Comparison of ENCODE assay signal across 8 cellular contexts in genomic region chrX:42934020-42934701, GRCh38.
DNase-seq lines count a peak whose midpoint lies in the region; ATAC-seq, FAIRE-seq and TF ChIP-seq lines count a peak whose summit lies in the region.

No MANE protein-coding gene starts in this region.

- ATAC-seq in GM21528 (IDR thresholded peaks at IDR 0.05; ENCODE audit: low FRiP score, unreplicated experiment), result peak; percentile 95
- ATAC-seq in GM12878, result peak; percentile 98

- H3K4me1 ChIP-seq in GM12878 (ENCODE audit: control insufficient read depth, insufficient read depth, low read length) (peaks cover 15% of the 10 kb centered on the region), tibial nerve (no peaks in the 10 kb centered on the region), esophagus squamous epithelium (no peaks in the 10 kb centered on the region), stomach (no peaks in the 10 kb centered on the region)

- FAIRE-seq in GM12878 (lab: Jason Lieb, UNC), result no peak

- TF ChIP-seq EP300 in GM12878 (IDR thresholded peaks at IDR 0.05; ENCODE audit: borderline replicate concordance in 1 of 2, control insufficient read depth in 1 of 2, low read depth in 2 of 2, low read length in 2 of 2) (peak in 1 of 2 experiments; percentile 69; a peak in 1 of 4 replicates), tibial nerve (IDR thresholded peaks at IDR 0.05) (no peak), stomach (IDR thresholded peaks at IDR 0.05) (no peak)

- TF ChIP-seq POLR2A in GM12878 (IDR thresholded peaks at IDR 0.05; ENCODE audit: low read depth, low read length) (no peak), tibial nerve (IDR thresholded peaks at IDR 0.05) (no peak), esophagus squamous epithelium (IDR thresholded peaks at IDR 0.05) (no peak), stomach (IDR thresholded peaks at IDR 0.05) (no peak)

- no peak overlapping the region; the same call in 1 of the 2 replicates for H3K4me3 ChIP-seq in GM12878
- H3K4me3 ChIP-seq in tibial nerve, result no peak overlapping the region
- H3K4me3 ChIP-seq in esophagus squamous epithelium, result no peak overlapping the region
- no peak overlapping the region for H3K4me3 ChIP-seq in stomach

- H3K27me3 ChIP-seq in GM12878 (replicated peaks in 1 of 2; ENCODE audit: control insufficient read depth in 2 of 2, insufficient read depth in 2 of 2, low read length in 1 of 2), result no peaks in the 10 kb centered on the region
- no peaks in the 10 kb centered on the region for H3K27me3 ChIP-seq in tibial nerve
- no peaks in the 10 kb centered on the region for H3K27me3 ChIP-seq in esophagus squamous epithelium
- H3K27me3 ChIP-seq in stomach, result no peaks in the 10 kb centered on the region

- no peaks in the 10 kb centered on the region for H4K20me1 ChIP-seq in GM12878 (ENCODE audit: control insufficient read depth, insufficient read depth)

- no peak overlapping the region; the same call in none of the 2 replicates for H3K9ac ChIP-seq in GM12878 (ENCODE audit: control insufficient read depth, insufficient read depth, low read length)

- H2AFZ ChIP-seq in GM12878 (ENCODE audit: control insufficient read depth, low read depth, low read length), result peak overlapping the region; percentile 55

- TF ChIP-seq CTCF in GM13977 (IDR thresholded peaks at IDR 0.05; ENCODE audit: extremely low read depth, insufficient read depth, missing control alignments) (no peak), GM12878 (IDR thresholded peaks at IDR 0.05 in 2 of 3, conservative IDR thresholded peaks at IDR 0.05 in 1 of 3; ENCODE audit: control insufficient read depth in 2 of 3, extremely low read depth in 1 of 3, insufficient read depth in 1 of 3, low read depth in 3 of 3, low read length in 3 of 3) (no peak), tibial nerve (IDR thresholded peaks at IDR 0.05) (no peak), esophagus squamous epithelium (IDR thresholded peaks at IDR 0.05) (no peak), stomach (IDR thresholded peaks at IDR 0.05) (no peak)

- no peaks in the 10 kb centered on the region for H3K79me2 ChIP-seq in GM12878 (ENCODE audit: control insufficient read depth, insufficient read depth, low read length)

- DNase-seq in GM13977 (ENCODE audit: low spot score), result peak; percentile 6
- peak; percentile 2 for DNase-seq in HT1080 (ENCODE audit: low read depth)
- DNase-seq in GM12878 (ENCODE audit: low read depth, low spot score), result peak; percentile 75
- no peak for DNase-seq in tibial nerve (ENCODE audit: low spot score in 2 of 2)
- no peak for DNase-seq in esophagus squamous epithelium (lab: John Stamatoyannopoulos, UW)
- DNase-seq in stomach, result no peak
- no peak for DNase-seq in foreskin melanocyte

- H3K4me2 ChIP-seq in GM12878 (ENCODE audit: control insufficient read depth, insufficient read depth), result peak overlapping the region; percentile 71

- in situ Hi-C loops in GM13977 (cut with MboI; ENCODE audit: low pct_unique_long_range_greater_than_20kb, low sequenced_read_pairs, unreplicated experiment), result no loop called here
- in situ Hi-C loops in GM12878 (cut with MboI), result no loop called here

- no peaks in the 10 kb centered on the region for H3K9me3 ChIP-seq in GM12878 (replicated peaks; ENCODE audit: control insufficient read depth, insufficient read depth, low read length)
- H3K9me3 ChIP-seq in tibial nerve, result no peaks in the 10 kb centered on the region
- no peaks in the 10 kb centered on the region for H3K9me3 ChIP-seq in esophagus squamous epithelium
- H3K9me3 ChIP-seq in stomach, result peaks cover 0 to 5% (median 0%) of the 10 kb centered on the region in 4 donors

- WGBS in GM12878 (ENCODE audit: insufficient coverage, insufficient replicate concordance, low lambda C conversion rate, missing lambda C conversion rate), result 0% methylated on average over 5 of the region's 5 CpGs
- WGBS in tibial nerve, 2 donors, result 18 to 43% methylated on average over 4 to 5 of the region's 5 CpGs
- 12% methylated on average over 4 of the region's 5 CpGs; no CpG with 5 or more reads in 1 of the 2 donors for WGBS in esophagus squamous epithelium, 2 donors
- WGBS in stomach, 5 donors, result 26 to 57% (median 36%) methylated on average over 5 of the region's 5 CpGs

- intact Hi-C loops in GM12878 (cut with micrococcal nuclease; ENCODE audit: unreplicated experiment) (loop anchor here (2.0 to 10.0 kb wide), 4 partner anchors 63 to 1135 kb away; no protein-coding TSS in a partner anchor), esophagus squamous epithelium (cut with DNase I) (no loop called here), stomach (cut with DNase I; ENCODE audit: low total_unique reads) (no loop called here)

- H3K36me3 ChIP-seq in GM12878 (ENCODE audit: control insufficient read depth in 2 of 2, insufficient read depth in 2 of 2, low read length in 1 of 2) (no peaks in the 10 kb centered on the region), tibial nerve (no peaks in the 10 kb centered on the region), esophagus squamous epithelium (no peaks in the 10 kb centered on the region), stomach (no peaks in the 10 kb centered on the region)

- CTCF ChIA-PET in GM12878 (lab: Yijun Ruan, JAX), result no interaction called here

- SMC1A ChIA-PET in GM12878 (lab: Charles Lee; ENCODE audit: uncharacterized antibody, unreplicated experiment), result interaction anchor here (1.0 kb wide), 1 partner anchor 97 kb away, joined by 4 read pairs; no protein-coding TSS in a partner anchor

- H3K27ac ChIP-seq in GM12878 (ENCODE audit: control insufficient read depth, insufficient read depth), result peak overlapping the region; percentile 83
- H3K27ac ChIP-seq in tibial nerve, result no peak overlapping the region
- H3K27ac ChIP-seq in esophagus squamous epithelium, result no peak overlapping the region
- peak overlapping the region in 1 of 5 donors; percentile 44 for H3K27ac ChIP-seq in stomach

- TF ChIP-seq RAD21 in GM12878 (IDR thresholded peaks at IDR 0.05; ENCODE audit: insufficient read depth, low read depth, low read length), result no peak

- RAD21 ChIA-PET in GM12878 (lab: Charles Lee; ENCODE audit: unreplicated experiment), result no interaction called here

- BruUV-seq in GM12878 (replicated peaks; lab: Mats Ljungman, UMichigan), result no TSS peak

- POLR2A ChIA-PET in GM12878 (lab: Charles Lee), result no interaction called here

TF ChIP-seq in GM12878, 131 proteins besides CTCF, POLR2A, EP300 and RAD21 (continues in another document):
- peak; percentile 65; the same call in 1 of the 2 replicates for TF ChIP-seq CBFB (IDR thresholded peaks at IDR 0.05; ENCODE audit: low read depth)
- peak; percentile 55 for TF ChIP-seq NFIC (IDR thresholded peaks at IDR 0.05; ENCODE audit: low read depth, low read length)
- peak; percentile 72; the same call in 1 of the 2 replicates for TF ChIP-seq FOXM1 (IDR thresholded peaks at IDR 0.05; ENCODE audit: low read depth, low read length)
- peak; percentile 82 for TF ChIP-seq RELB (IDR thresholded peaks at IDR 0.05; ENCODE audit: low read depth)
- peak; percentile 56; the same call in 1 of the 2 replicates for TF ChIP-seq BCL11A (IDR thresholded peaks at IDR 0.05; ENCODE audit: low read depth, low read length)
- peak; percentile 90 for TF ChIP-seq MEF2B (IDR thresholded peaks at IDR 0.05; ENCODE audit: partially characterized antibody, poor library complexity, severe bottlenecking)
- 0 out of 4 replicates have a peak, but pooled peaks of 1 of the 2 experiments have one; percentile 40 for TF ChIP-seq ETV6 (conservative IDR thresholded peaks at IDR 0.05 in 1 of 2, IDR thresholded peaks at IDR 0.05 in 1 of 2; ENCODE audit: borderline replicate concordance in 1 of 2, low read depth in 1 of 2)
- peak; percentile 77 to 84 for TF ChIP-seq IKZF2 (IDR thresholded peaks at IDR 0.05)
- 0 out of 2 replicates have a peak, but pooled peaks have one; percentile 19 for TF ChIP-seq CREM (IDR thresholded peaks at IDR 0.05; ENCODE audit: low read depth)
- TF ChIP-seq ATF7 (IDR thresholded peaks at IDR 0.05; ENCODE audit: low read depth), result 0 out of 2 replicates have a peak, but pooled peaks have one; percentile 45
- TF ChIP-seq IKZF1 (conservative IDR thresholded peaks at IDR 0.05), result peak; percentile 75
- TF ChIP-seq NFXL1 (IDR thresholded peaks at IDR 0.05; ENCODE audit: borderline replicate concordance), result no peak
- TF ChIP-seq BHLHE40 (IDR thresholded peaks at IDR 0.05; ENCODE audit: borderline replicate concordance in 1 of 2, low read depth in 2 of 2, low read length in 1 of 2), result peak in 1 of 2 experiments; percentile 37; a peak in 1 of 4 replicates
- no peak for TF ChIP-seq HDAC2 (IDR thresholded peaks at IDR 0.05)
- no peak for TF ChIP-seq TCF12 (IDR thresholded peaks at IDR 0.05; ENCODE audit: low read depth, low read length)
- TF ChIP-seq SP1 (IDR thresholded peaks at IDR 0.05; ENCODE audit: low read depth, low read length), result no peak
- peak; percentile 63; the same call in 1 of the 2 replicates for TF ChIP-seq NR2F1 (conservative IDR thresholded peaks at IDR 0.05)
- peak; percentile 62 for TF ChIP-seq ATF2 (IDR thresholded peaks at IDR 0.05; ENCODE audit: low read length)
- peak; percentile 59; the same call in 1 of the 2 replicates for TF ChIP-seq NBN (IDR thresholded peaks at IDR 0.05)
- 0 out of 2 replicates have a peak, but pooled peaks have one; percentile 48 for TF ChIP-seq DPF2 (IDR thresholded peaks at IDR 0.05)

Comparison
In these comparisons a context has a peak if more than half of its experiments do, and no peak if none do; other contexts are left out.
1. DNase-seq: peak in GM13977 (single experiment), HT1080 (single experiment) and GM12878 (single experiment); none in tibial nerve (0 of 2), esophagus squamous epithelium (single experiment), stomach (single experiment) and foreskin melanocyte (single experiment).